In genomic region chr2:200509608-200510433, GRCh38 we compare ENCODE assay signal across 1 cellular context.
TF ChIP-seq lines count a peak whose summit lies in the region.

KCTD18 (minus strand) TSS chr2:200510068; CDS start chr2:200507016, 3,052 bp downstream.

TF ChIP-seq in H1, 55 proteins besides CTCF, POLR2A, EP300 and RAD21:
- 0 out of 2 replicates have a peak, but pooled peaks have one; percentile 37 for TF ChIP-seq SUZ12 (IDR thresholded peaks at IDR 0.05; ENCODE audit: low read length)
- TF ChIP-seq POU5F1 (IDR thresholded peaks at IDR 0.05; ENCODE audit: low read depth, low read length) = no peak
- peak; percentile 85 to 88; a peak in 3 of 4 replicates for TF ChIP-seq SIN3A (conservative IDR thresholded peaks at IDR 0.05 in 1 of 2, IDR thresholded peaks at IDR 0.05 in 1 of 2; ENCODE audit: low read depth in 1 of 2, low read length in 2 of 2)
- TF ChIP-seq CREB1 (IDR thresholded peaks at IDR 0.05) = peak; percentile 53; the same call in 1 of the 2 replicates
- TF ChIP-seq TBP (IDR thresholded peaks at IDR 0.05; ENCODE audit: low read depth, low read length) = peak; percentile 59; the same call in 1 of the 2 replicates
- no peak for TF ChIP-seq CHD1 (IDR thresholded peaks at IDR 0.05; ENCODE audit: low read depth, low read length)
- no peak for TF ChIP-seq SRF (IDR thresholded peaks at IDR 0.05; ENCODE audit: low read depth, low read length)
- TF ChIP-seq SAP30 (IDR thresholded peaks at IDR 0.05; ENCODE audit: insufficient read depth, insufficient replicate concordance, low read length) = no peak
- TF ChIP-seq PHF8 (conservative IDR thresholded peaks at IDR 0.05; ENCODE audit: low read depth, low read length) = peak; percentile 60
- no peak for TF ChIP-seq JUND (IDR thresholded peaks at IDR 0.05; ENCODE audit: low read length)
- no peak for TF ChIP-seq NANOG (IDR thresholded peaks at IDR 0.05; ENCODE audit: insufficient read depth, low read depth, low read length, poor library complexity, severe bottlenecking)
- TF ChIP-seq CTBP2 (IDR thresholded peaks at IDR 0.05; ENCODE audit: borderline replicate concordance, insufficient read depth, insufficient read length, low read length) = no peak
- no peak for TF ChIP-seq POLR2AphosphoS5 (IDR thresholded peaks at IDR 0.05; ENCODE audit: low read depth, low read length)
- peak; percentile 70 for TF ChIP-seq ASH2L (IDR thresholded peaks at IDR 0.05; ENCODE audit: low read length)
- no peak for TF ChIP-seq E2F6 (IDR thresholded peaks at IDR 0.05)
- TF ChIP-seq TEAD4 (IDR thresholded peaks at IDR 0.05; ENCODE audit: low read depth, low read length) = no peak
- no peak for TF ChIP-seq CEBPB (IDR thresholded peaks at IDR 0.05; ENCODE audit: low read depth, low read length)
- no peak for TF ChIP-seq NRF1 (IDR thresholded peaks at IDR 0.05; ENCODE audit: low read depth, low read length)
- TF ChIP-seq CBX5 (IDR thresholded peaks at IDR 0.05; ENCODE audit: low read depth, low read length) = no peak
- no peak for TF ChIP-seq KDM5A (IDR thresholded peaks at IDR 0.05; ENCODE audit: low read length)
- no peak for TF ChIP-seq SP4 (IDR thresholded peaks at IDR 0.05; ENCODE audit: low read length)
- peak; percentile 77 for TF ChIP-seq KDM4A (IDR thresholded peaks at IDR 0.05; ENCODE audit: low read depth, low read length, severe bottlenecking)
- TF ChIP-seq YY1 (IDR thresholded peaks at IDR 0.05; ENCODE audit: low read depth, low read length) = no peak; the same call in 1 of the 2 replicates
- no peak for TF ChIP-seq BRCA1 (IDR thresholded peaks at IDR 0.05; ENCODE audit: low read depth, low read length)
- TF ChIP-seq RXRA (IDR thresholded peaks at IDR 0.05; ENCODE audit: insufficient read depth, low read depth, low read length) = no peak
- no peak for TF ChIP-seq RFX5 (IDR thresholded peaks at IDR 0.05; ENCODE audit: borderline replicate concordance, low read depth, low read length)
- TF ChIP-seq KDM1A (IDR thresholded peaks at IDR 0.05; ENCODE audit: borderline replicate concordance, low read length) = no peak
- no peak for TF ChIP-seq SP1 (IDR thresholded peaks at IDR 0.05; ENCODE audit: low read depth, low read length)
- no peak for TF ChIP-seq ATF3 (IDR thresholded peaks at IDR 0.05; ENCODE audit: insufficient read depth, low read depth, low read length)
- TF ChIP-seq RBBP5 (IDR thresholded peaks at IDR 0.05; ENCODE audit: borderline replicate concordance, low read depth, low read length) = no peak
- peak; percentile 96 for TF ChIP-seq EGR1 (IDR thresholded peaks at IDR 0.05; ENCODE audit: borderline replicate concordance, low read depth, low read length)
- TF ChIP-seq CHD2 (IDR thresholded peaks at IDR 0.05; ENCODE audit: low read length) = no peak
- no peak for TF ChIP-seq HDAC6 (IDR thresholded peaks at IDR 0.05; ENCODE audit: low read depth, low read length)
- TF ChIP-seq CHD7 (IDR thresholded peaks at IDR 0.05; ENCODE audit: insufficient replicate concordance, low read length) = no peak
- TF ChIP-seq TCF12 (IDR thresholded peaks at IDR 0.05; ENCODE audit: low read depth, low read length) = no peak
- peak; percentile 66 for TF ChIP-seq TAF7 (optimal IDR thresholded peaks at IDR 0.05; ENCODE audit: borderline replicate concordance, low read depth, low read length)
- no peak for TF ChIP-seq EZH2 (IDR thresholded peaks at IDR 0.05; ENCODE audit: low read depth, low read length, severe bottlenecking)
- no peak for TF ChIP-seq MAFK (IDR thresholded peaks at IDR 0.05; ENCODE audit: low read depth, low read length)
- TF ChIP-seq FOSL1 (IDR thresholded peaks at IDR 0.05; ENCODE audit: insufficient read depth, low read depth, low read length) = no peak
- peak; percentile 46; the same call in 1 of the 2 replicates for TF ChIP-seq MAX (IDR thresholded peaks at IDR 0.05)
- TF ChIP-seq TAF1 (IDR thresholded peaks at IDR 0.05; ENCODE audit: low read depth, low read length) = peak; percentile 57
- no peak for TF ChIP-seq GABPA (IDR thresholded peaks at IDR 0.05; ENCODE audit: borderline replicate concordance, insufficient read depth, low read length)
- TF ChIP-seq HDAC2 (IDR thresholded peaks at IDR 0.05; ENCODE audit: borderline replicate concordance in 1 of 2, low read depth in 2 of 2, low read length in 2 of 2) = peak; percentile 91 to 99; a peak in 2 of 4 replicates
- TF ChIP-seq BACH1 (IDR thresholded peaks at IDR 0.05; ENCODE audit: low read length) = peak; percentile 94
- no peak for TF ChIP-seq RNF2 (IDR thresholded peaks at IDR 0.05; ENCODE audit: borderline replicate concordance, low read depth, low read length, missing control alignments, poor library complexity, severe bottlenecking)
- TF ChIP-seq CBX8 (IDR thresholded peaks at IDR 0.05; ENCODE audit: borderline replicate concordance, low read depth, low read length) = no peak
- TF ChIP-seq BCL11A (IDR thresholded peaks at IDR 0.05; ENCODE audit: low read depth in 2 of 2, low read length in 2 of 2) = no peak
- TF ChIP-seq USF2 (IDR thresholded peaks at IDR 0.05; ENCODE audit: low read length) = no peak
- no peak for TF ChIP-seq ZNF274 (IDR thresholded peaks at IDR 0.05; ENCODE audit: borderline replicate concordance, extremely low read depth, low read length)
- TF ChIP-seq JUN (IDR thresholded peaks at IDR 0.05; ENCODE audit: low read depth, low read length) = no peak
- TF ChIP-seq SIX5 (IDR thresholded peaks at IDR 0.05; ENCODE audit: low read depth, low read length) = no peak
- TF ChIP-seq SIRT6 (IDR thresholded peaks at IDR 0.05; ENCODE audit: low read length) = no peak
- no peak for TF ChIP-seq SP2 (IDR thresholded peaks at IDR 0.05; ENCODE audit: low read length)
- no peak for TF ChIP-seq ATF2 (IDR thresholded peaks at IDR 0.05; ENCODE audit: low read length)
- peak; percentile 85 for TF ChIP-seq GTF2F1 (IDR thresholded peaks at IDR 0.05; ENCODE audit: borderline replicate concordance, low read depth, low read length)
